In the genomic region with DNA sequence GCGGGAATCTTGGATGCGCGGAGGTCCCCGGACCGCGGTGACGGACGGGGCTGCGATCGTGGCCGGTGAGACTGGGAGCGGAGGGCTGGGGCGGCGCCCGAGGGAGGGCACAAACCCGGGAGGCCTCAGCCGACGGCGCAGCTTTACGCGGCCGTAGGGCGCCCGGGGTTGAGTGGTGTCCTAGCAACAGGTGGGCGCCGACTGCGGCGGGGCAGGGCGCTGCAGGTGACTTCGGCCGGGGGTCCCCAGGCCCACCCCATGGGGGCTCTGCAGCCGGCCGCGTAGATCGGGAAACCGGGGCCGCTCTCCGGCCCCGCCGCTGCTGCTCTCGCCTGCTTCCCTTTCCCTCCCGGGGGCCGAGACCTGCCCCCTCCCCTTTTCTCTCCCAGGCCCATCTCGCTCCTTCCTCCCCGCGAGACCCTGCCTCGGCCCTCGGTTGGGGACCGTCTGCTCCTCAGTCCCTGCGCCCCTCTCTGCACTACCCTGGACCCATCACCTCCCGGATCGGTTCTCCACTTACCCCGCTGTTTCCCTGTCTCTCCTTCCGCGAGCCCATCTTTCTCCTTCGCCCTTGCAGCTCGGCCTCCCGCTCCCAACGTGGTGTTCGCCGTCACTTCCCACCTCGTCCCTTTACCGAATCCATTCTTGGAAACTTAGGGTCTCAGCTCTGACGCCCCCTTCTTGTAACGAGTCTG, we compare ENCODE assay signal across 8 cellular contexts. TPM values are rescaled to one million over a fixed set of nuclear protein-coding genes. Genes with fewer than 3 reads are reported as not detected.
DNase-seq lines count a peak whose midpoint lies in the region; ATAC-seq and TF ChIP-seq lines count a peak whose summit lies in the region.

No MANE protein-coding gene starts in this region.

- in situ Hi-C loops in GM23248 (cut with MboI), result no loop called here

- H3K4me1 Mint-ChIP-seq in osteocyte (ENCODE audit: unreplicated experiment), result peaks cover 13% of the 10 kb centered on the region

- no peaks in the 10 kb centered on the region for H3F3A ChIP-seq in GM23248 (ENCODE audit: insufficient read depth)

- ATAC-seq in gastroesophageal sphincter, result peak; percentile 86
- ATAC-seq in GM18502 (IDR thresholded peaks at IDR 0.05; ENCODE audit: poor library complexity, unreplicated experiment), result no peak
- ATAC-seq in GM18517 (IDR thresholded peaks at IDR 0.05; ENCODE audit: unreplicated experiment), result no peak

- no peak for TF ChIP-seq EP300 in gastroesophageal sphincter (IDR thresholded peaks at IDR 0.05)

- H3K4me2 ChIP-seq in GM23248 (ENCODE audit: unreplicated experiment), result peak overlapping the region; percentile 31

- H3K27me3 ChIP-seq in GM23248 (replicated peaks; ENCODE audit: insufficient read depth) (peaks cover 56% of the 10 kb centered on the region), gastroesophageal sphincter (peaks cover 59% of the 10 kb centered on the region)

- H3K9me2 ChIP-seq in GM23248 (ENCODE audit: insufficient read depth), result no peaks in the 10 kb centered on the region

- 2% methylated on average over 48 to 64 of the region's 65 CpGs for WGBS in GM23248 (ENCODE audit: low coverage in 1 of 2, low lambda C conversion rate in 2 of 2, missing lambda C conversion rate in 2 of 2), 2 experiments
- 0 to 1% methylated on average over 7 to 25 of the region's 65 CpGs for WGBS in gastroesophageal sphincter (ENCODE audit: low coverage in 1 of 2), 2 donors

- no peaks in the 10 kb centered on the region for H3K9me3 ChIP-seq in GM23248 (ENCODE audit: low read depth)
- H3K9me3 ChIP-seq in gastroesophageal sphincter, result no peaks in the 10 kb centered on the region

- H3K36me3 ChIP-seq in GM23248 (ENCODE audit: low read depth) (no peaks in the 10 kb centered on the region), gastroesophageal sphincter (no peaks in the 10 kb centered on the region)

- H3K27ac ChIP-seq in GM23248, result no peak overlapping the region
- peak overlapping the region in 3 of 4 donors; percentile 61 to 85 (median 84) for H3K27ac ChIP-seq in gastroesophageal sphincter

- no peak overlapping the region for H3K27ac Mint-ChIP-seq in osteocyte (ENCODE audit: unreplicated experiment)

- H3K4me1 ChIP-seq in GM23248 (ENCODE audit: insufficient read depth) (no peaks in the 10 kb centered on the region), gastroesophageal sphincter (peaks cover 0 to 14% (median 0%) of the 10 kb centered on the region in 3 donors)

- DNase-seq in DMS53 (lab: John Stamatoyannopoulos, UW) (peak; percentile 68), GM23248 (peak; percentile 31), osteocyte (ENCODE audit: extremely low spot score, unreplicated experiment) (no peak), EL (no peak)
- DNase-seq in activated CD8-positive, alpha-beta memory T cell treated with anti-CD3 and anti-CD28 coated beads, Interleukin-2, amount 50 U/mL, for 4 hours, result peak; percentile 32

- TF ChIP-seq CTCF in gastroesophageal sphincter (IDR thresholded peaks at IDR 0.05), result no peak
- no peak for TF ChIP-seq CTCF in osteocyte (IDR thresholded peaks at IDR 0.05)

- H3K4me3 Mint-ChIP-seq in osteocyte (ENCODE audit: unreplicated experiment), result peak overlapping the region; percentile 78

- no peak overlapping the region for H3K9ac ChIP-seq in GM23248

- H2AFZ ChIP-seq in GM23248, result peak overlapping the region; percentile 57

- H4K20me1 ChIP-seq in GM23248 (ENCODE audit: insufficient read depth), result no peaks in the 10 kb centered on the region

- H3K36me3 Mint-ChIP-seq in osteocyte (ENCODE audit: unreplicated experiment), result no peaks in the 10 kb centered on the region

- H3K79me2 ChIP-seq in GM23248 (ENCODE audit: insufficient read depth), result no peaks in the 10 kb centered on the region

- no peaks in the 10 kb centered on the region for H3K9me3 Mint-ChIP-seq in osteocyte (ENCODE audit: unreplicated experiment)

- H3K4me3 ChIP-seq in GM23248 (peak overlapping the region; percentile 39), gastroesophageal sphincter (peak overlapping the region; percentile 40 to 58)

- H3K27me3 Mint-ChIP-seq in osteocyte (ENCODE audit: unreplicated experiment), result peaks cover 67% of the 10 kb centered on the region

- TF ChIP-seq POLR2A in gastroesophageal sphincter (IDR thresholded peaks at IDR 0.05), result no peak

RNA-seq across cellular contexts. Expression of a gene that starts 18.4 kb away (rescaled TPM):
- 22.3 and 25.0 TPM in 2 replicates for total RNA-seq in GM23248 (2014; rRNA removed; shearing (Covaris generic))
- 18.8 and 20.1 TPM in 2 replicates for polyA plus RNA-seq in GM23248 (2016; fragmentation: Nextera tagmentation; extraction: Ambion mirVana)
- total RNA-seq in gastroesophageal sphincter (10 to 100 TPM; 14.9 to 34.0 (median 20.2) TPM), osteocyte (24.4 and 25.0 TPM in 2 replicates)

Comparison
In these comparisons a context has a peak if more than half of its experiments do, and no peak if none do; other contexts are left out.
1. DNase-seq: peak in DMS53 (single experiment), GM23248 (single experiment) and activated CD8-positive, alpha-beta memory T cell treated with anti-CD3 and anti-CD28 coated beads, Interleukin-2, amount 50 U/mL, for 4 hours (single experiment); none in osteocyte (single experiment) and EL (single experiment).